In genomic region chr3:44125241-44125640, GRCh38 we compare ENCODE assay signal across 15 cellular contexts.
"Had no signal": no experiment of that assay in that cellular context is flagged by ENCODE, and none has a peak within 500 bp of the region (broad histone marks: within the 10 kb centered on the region; RNA-seq: fewer than 3 reads in every experiment).

No MANE protein-coding gene starts in this region.

- H3K36me3 ChIP-seq: pancreas, tibial nerve, vagina had no signal

- ATAC-seq: activated CD4-positive, alpha-beta T cell treated with anti-CD3 and anti-CD28 coated beads for 36 hours; activated CD8-positive, alpha-beta T cell treated with anti-CD3 and anti-CD28 coated beads for 36 hours; activated T-cell treated with anti-CD3 and anti-CD28 coated beads, Interleukin-2, amount 50 U/mL, for 4 hours; naive thymus-derived CD8-positive, alpha-beta T cell; pancreas; stimulated activated memory B cell treated with anti-CD40 and anti-IgM and Interleukin-4, amounts not matched to agents 10 μg/mL and 1 μg/mL and 100 μg/mL, for 72 hours; T-helper 17 cell had no signal

- DNase-seq: activated CD4-positive, alpha-beta T cell treated with anti-CD3 and anti-CD28 coated beads for 36 hours; activated CD8-positive, alpha-beta T cell treated with anti-CD3 and anti-CD28 coated beads for 36 hours; activated effector memory CD4-positive, alpha-beta T cell treated with Interleukin-2 at 50 U/mL for 16 hours; activated T-cell treated with anti-CD3 and anti-CD28 coated beads, Interleukin-2, amount 50 U/mL, for 4 hours; amniotic stem cell; effector memory CD4-positive, alpha-beta T cell; hypothalamus; mesenchymal stem cell; naive thymus-derived CD8-positive, alpha-beta T cell; pancreas; stimulated activated CD4-positive, alpha-beta T cell treated with anti-CD3 and anti-CD28 coated beads, Interleukin-2, amount 100 ng/mL, for 48 hours; T-helper 17 cell had no signal

- H3K4me3 ChIP-seq: pancreas, tibial nerve, vagina had no signal

- H3K27ac ChIP-seq: pancreas, tibial nerve, vagina had no signal

- H3K4me1 ChIP-seq: pancreas, tibial nerve, vagina had no signal

- H3K9me3 ChIP-seq: pancreas, tibial nerve, vagina had no signal

- H3K27me3 ChIP-seq: pancreas, tibial nerve, vagina had no signal
